In genomic region chr5:1348986-1349245, GRCh38 we compare ENCODE assay signal across 22 cellular contexts. TPM values are rescaled to one million over a fixed set of nuclear protein-coding genes. Genes with fewer than 3 reads are reported as not detected.
"Had no signal": no experiment of that assay in that cellular context is flagged by ENCODE, and none has a peak within 500 bp of the region (broad histone marks: within the 10 kb centered on the region; RNA-seq: fewer than 3 reads in every experiment).

No MANE protein-coding gene starts in this region.

- H3K27me3 ChIP-seq: ascending aorta, upper lobe of left lung had no signal

- H3K4me3 Mint-ChIP-seq: activated T-helper 17 cell treated with anti-CD3 and anti-CD28 coated beads, Interleukin-2, amount 50 U/mL, for 72 hours; dendritic cell treated with granulocyte-macrophage colony-stimulating factor and Interleukin-4, amounts not matched to agents 40 ng/mL and 50 ng/mL, for 4 days; natural killer cell treated with Interleukin-12 subunit alpha and Interleukin-12 subunit beta and Interleukin-15 and Interleukin-18, amount 100 ng/mL, for 72 hours; stimulated activated naive CD8-positive, alpha-beta T cell treated with anti-CD3 and anti-CD28 coated beads, Interleukin-15, Interleukin-2, amounts not matched to agents 100 ng/mL and 50 ng/mL, for 24 hours had no signal

- H3K27ac ChIP-seq: ascending aorta, prostate gland, upper lobe of left lung had no signal

- H3K27me3 Mint-ChIP-seq: activated T-helper 17 cell treated with anti-CD3 and anti-CD28 coated beads, Interleukin-2, amount 50 U/mL, for 72 hours; stimulated activated naive CD8-positive, alpha-beta T cell treated with anti-CD3 and anti-CD28 coated beads, Interleukin-15, Interleukin-2, amounts not matched to agents 100 ng/mL and 50 ng/mL, for 24 hours had no signal

- H3K4me2 ChIP-seq: smooth muscle cell had no signal

- DNase-seq: activated CD4-positive, alpha-beta T cell treated with anti-CD3 and anti-CD28 coated beads, Interleukin-2, amount 50 U/mL, for 48 hours; activated CD4-positive, CD25-positive, alpha-beta regulatory T cell treated with anti-CD3 and anti-CD28 coated beads, Interleukin-2, amount 50 U/mL, for 72 hours; activated naive CD4-positive, alpha-beta T cell treated with Interleukin-2 at 50 U/mL for 16 hours; effector memory CD4-positive, alpha-beta T cell; foreskin melanocyte; kidney glomerular epithelial cell; T-helper 9 cell; upper lobe of left lung had no signal

- FAIRE-seq: bronchial epithelial cell had no signal

- H3K36me3 ChIP-seq: ascending aorta, prostate gland, upper lobe of left lung had no signal

- H3K9me3 Mint-ChIP-seq: activated T-helper 17 cell treated with anti-CD3 and anti-CD28 coated beads, Interleukin-2, amount 50 U/mL, for 72 hours; dendritic cell treated with granulocyte-macrophage colony-stimulating factor and Interleukin-4, amounts not matched to agents 40 ng/mL and 50 ng/mL, for 4 days; natural killer cell treated with Interleukin-12 subunit alpha and Interleukin-12 subunit beta and Interleukin-15 and Interleukin-18, amount 100 ng/mL, for 72 hours; stimulated activated naive CD8-positive, alpha-beta T cell treated with anti-CD3 and anti-CD28 coated beads, Interleukin-15, Interleukin-2, amounts not matched to agents 100 ng/mL and 50 ng/mL, for 24 hours had no signal

- H3K27ac Mint-ChIP-seq: activated T-helper 17 cell treated with anti-CD3 and anti-CD28 coated beads, Interleukin-2, amount 50 U/mL, for 72 hours; dendritic cell treated with granulocyte-macrophage colony-stimulating factor and Interleukin-4, amounts not matched to agents 40 ng/mL and 50 ng/mL, for 4 days; natural killer cell treated with Interleukin-12 subunit alpha and Interleukin-12 subunit beta and Interleukin-15 and Interleukin-18, amount 100 ng/mL, for 72 hours; stimulated activated naive CD8-positive, alpha-beta T cell treated with anti-CD3 and anti-CD28 coated beads, Interleukin-15, Interleukin-2, amounts not matched to agents 100 ng/mL and 50 ng/mL, for 24 hours had no signal

- H3K4me3 ChIP-seq: ascending aorta, prostate gland, smooth muscle cell, upper lobe of left lung had no signal

- ATAC-seq: activated T-helper 17 cell treated with anti-CD3 and anti-CD28 coated beads, Interleukin-2, amount 50 U/mL, for 72 hours; natural killer cell treated with Interleukin-12 subunit alpha and Interleukin-12 subunit beta and Interleukin-15 and Interleukin-18, amount 100 ng/mL, for 72 hours; right cardiac atrium had no signal

RNA-seq across cellular contexts. Expression of gene TERT, which starts 54.0 kb away (rescaled TPM):
- total RNA-seq: ascending aorta, bronchial epithelial cell, cerebellum, fibroblast of lung, mesenteric fat pad, omental fat pad, right cardiac atrium, smooth muscle cell, temporal lobe had no signal
- polyA plus RNA-seq: fibroblast of lung, right cardiac atrium, smooth muscle cell had no signal
